ENCODE assay signal across 28 cellular contexts in the genomic region with DNA sequence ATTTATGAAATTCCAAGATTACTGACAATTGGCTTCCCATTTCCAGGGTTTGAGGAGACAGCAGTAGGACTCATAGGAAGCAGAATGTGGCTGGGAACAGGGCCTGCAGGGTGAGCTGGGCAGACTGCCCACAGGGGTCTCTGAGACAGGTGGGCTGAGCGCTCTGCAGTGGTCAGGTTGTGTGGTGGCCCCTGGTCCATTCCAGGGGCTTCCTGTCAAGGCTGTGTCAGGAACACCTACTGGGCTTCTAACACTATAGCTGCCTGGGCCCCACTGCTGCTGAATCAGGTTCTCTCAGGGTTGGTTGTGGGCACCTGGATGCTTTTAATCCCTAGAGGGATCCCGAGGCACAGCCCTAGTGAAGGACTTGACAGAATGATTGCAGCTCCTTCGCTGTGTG.
"Had no signal": no experiment of that assay in that cellular context is flagged by ENCODE, and none has a peak within 500 bp of the region (broad histone marks: within the 10 kb centered on the region; RNA-seq: fewer than 3 reads in every experiment).

No MANE protein-coding gene starts in this region.

- DNase-seq: heart left ventricle; hypothalamus; immature natural killer cell; kidney; left colon; left lung; lower lobe of right lung; mammary epithelial cell; mesendoderm; midbrain; mucosa of descending colon; naive thymus-derived CD4-positive, alpha-beta T cell; nucleus accumbens; pancreas; right cardiac atrium; stimulated activated CD4-positive, alpha-beta T cell treated with anti-CD3 and anti-CD28 coated beads, Interleukin-12 subunit alpha, Interleukin-12 subunit beta, amount 100 ng/mL, for 4 hours; stimulated activated CD4-positive, alpha-beta T cell treated with anti-CD3 and anti-CD28 coated beads, Interleukin-15, amount 100 ng/mL, for 24 hours; stimulated activated CD4-positive, alpha-beta T cell treated with anti-CD3 and anti-CD28 coated beads, Interleukin-2, amount 100 ng/mL, for 24 hours; stimulated activated CD4-positive, alpha-beta T cell treated with anti-CD3 and anti-CD28 coated beads, Interleukin-4, amount 100 ng/mL, for 1 hour; stimulated activated naive B cell treated with anti-CD40 and anti-IgM and Interleukin-4, amounts not matched to agents 10 μg/mL and 1 μg/mL and 100 μg/mL, for 72 hours; stimulated activated naive CD8-positive, alpha-beta T cell treated with anti-CD3 and anti-CD28 coated beads, Interleukin-15, Interleukin-2, amounts not matched to agents 100 U/mL and 50 U/mL, for 24 hours; stomach; testis; thyroid gland; trophoblast cell; uterus had no signal

- H3K36me3 ChIP-seq: uterus had no signal

- H3K27me3 ChIP-seq: heart left ventricle, left lung, pancreas, stomach, testis, thyroid gland, uterus had no signal

- H3K9me3 ChIP-seq: heart left ventricle, left lung, lower lobe of right lung, mucosa of descending colon, pancreas, stomach, testis, thyroid gland, uterus had no signal

- H3K27ac ChIP-seq: heart left ventricle, left lung, lower lobe of right lung, pancreas, skin epidermis, stomach, testis, thyroid gland, uterus had no signal

- H3K4me3 ChIP-seq: heart left ventricle, left lung, lower lobe of right lung, mucosa of descending colon, pancreas, skin epidermis, stomach, testis, thyroid gland, uterus had no signal

- H3K36me3 Mint-ChIP-seq: immature natural killer cell; naive thymus-derived CD4-positive, alpha-beta T cell; natural killer cell treated with Interleukin-12 subunit alpha and Interleukin-12 subunit beta and Interleukin-15 and Interleukin-18, amount 100 ng/mL, for 72 hours had no signal

- H3K4me3 Mint-ChIP-seq: immature natural killer cell; naive thymus-derived CD4-positive, alpha-beta T cell; natural killer cell treated with Interleukin-12 subunit alpha and Interleukin-12 subunit beta and Interleukin-15 and Interleukin-18, amount 100 ng/mL, for 72 hours; stimulated activated naive B cell treated with anti-CD40 and anti-IgM and Interleukin-4, amounts not matched to agents 10 μg/mL and 1 μg/mL and 100 μg/mL, for 72 hours had no signal

- H3K4me1 Mint-ChIP-seq: immature natural killer cell; naive thymus-derived CD4-positive, alpha-beta T cell had no signal

- H3K9me3 Mint-ChIP-seq: immature natural killer cell; naive thymus-derived CD4-positive, alpha-beta T cell; natural killer cell treated with Interleukin-12 subunit alpha and Interleukin-12 subunit beta and Interleukin-15 and Interleukin-18, amount 100 ng/mL, for 72 hours; stimulated activated naive B cell treated with anti-CD40 and anti-IgM and Interleukin-4, amounts not matched to agents 10 μg/mL and 1 μg/mL and 100 μg/mL, for 72 hours had no signal

- H3K27me3 Mint-ChIP-seq: natural killer cell treated with Interleukin-12 subunit alpha and Interleukin-12 subunit beta and Interleukin-15 and Interleukin-18, amount 100 ng/mL, for 72 hours; stimulated activated naive B cell treated with anti-CD40 and anti-IgM and Interleukin-4, amounts not matched to agents 10 μg/mL and 1 μg/mL and 100 μg/mL, for 72 hours had no signal

- H3K4me1 ChIP-seq: heart left ventricle, left lung, lower lobe of right lung, testis, thyroid gland, uterus had no signal

- H3K27ac Mint-ChIP-seq: immature natural killer cell; naive thymus-derived CD4-positive, alpha-beta T cell; natural killer cell treated with Interleukin-12 subunit alpha and Interleukin-12 subunit beta and Interleukin-15 and Interleukin-18, amount 100 ng/mL, for 72 hours; stimulated activated naive B cell treated with anti-CD40 and anti-IgM and Interleukin-4, amounts not matched to agents 10 μg/mL and 1 μg/mL and 100 μg/mL, for 72 hours had no signal
